ENCODE assay signal across 15 cellular contexts in the genomic region with DNA sequence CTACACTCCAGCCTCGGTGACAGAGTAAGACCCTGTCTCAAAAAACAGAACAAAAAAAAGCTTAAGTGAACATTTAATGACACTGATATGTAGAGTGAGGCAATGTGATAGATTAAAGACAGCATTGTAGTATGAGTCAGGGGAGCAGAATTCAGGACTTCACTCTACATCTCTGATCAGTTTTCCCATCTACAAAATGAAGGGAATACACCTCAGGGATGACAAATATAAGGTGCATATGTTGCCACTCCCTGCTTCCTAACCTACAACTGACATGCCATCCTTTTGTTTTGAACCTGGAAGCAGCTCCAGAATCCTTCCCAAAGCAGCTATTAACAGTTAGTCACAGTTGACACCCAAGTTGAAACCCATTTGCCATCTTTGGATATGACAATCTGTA. TPM values are rescaled to one million over a fixed set of nuclear protein-coding genes. Genes with fewer than 3 reads are reported as not detected.
A peak's percentile ranks its signal among the peaks of the same experiment; 100 is the strongest.
DNase-seq lines count a peak whose midpoint lies in the region; ATAC-seq and TF ChIP-seq lines count a peak whose summit lies in the region.
"Had no signal": no experiment of that assay in that cellular context is flagged by ENCODE, and none has a peak within 500 bp of the region (broad histone marks: within the 10 kb centered on the region; RNA-seq: fewer than 3 reads in every experiment).

No MANE protein-coding gene starts in this region.

- H3K9me3 ChIP-seq in mammary epithelial cell (replicated peaks; ENCODE audit: insufficient read depth, low read length): no peaks in the 10 kb centered on the region
- H3K9me3 ChIP-seq in breast epithelium: no peaks in the 10 kb centered on the region
- H3K9me3 ChIP-seq: Caco-2 had no signal

- no peak for ATAC-seq in GM21528 (IDR thresholded peaks at IDR 0.05; ENCODE audit: low FRiP score, unreplicated experiment)
- ATAC-seq: CD8-positive, alpha-beta T cell; GM23338 had no signal

- H4K8ac ChIP-seq in mesendoderm (ENCODE audit: low read depth, low read length): no peak overlapping the region

- no peak overlapping the region for H3K9ac ChIP-seq in mammary epithelial cell (ENCODE audit: insufficient read depth, low read length)
- H3K9ac ChIP-seq in mesendoderm (ENCODE audit: low read length): no peak overlapping the region

- no peak overlapping the region for H4K5ac ChIP-seq in mesendoderm (ENCODE audit: low read length)

- no peak overlapping the region for H3K4me3 ChIP-seq in mammary epithelial cell (replicated peaks in 1 of 3; ENCODE audit: insufficient read depth in 1 of 3, low read depth in 2 of 3, low read length in 3 of 3)
- H3K4me3 ChIP-seq in breast epithelium: no peak overlapping the region
- H3K4me3 ChIP-seq in mesendoderm (ENCODE audit: low read length): no peak overlapping the region
- H3K4me3 ChIP-seq: GM23338 had no signal

- CTCF ChIA-PET in mammary epithelial cell (lab: Charles Lee; ENCODE audit: low non-redundant PET): no interaction called here

- H3K4me2 ChIP-seq in mammary epithelial cell (ENCODE audit: insufficient read depth, low read depth, low read length) (no peak overlapping the region), mesendoderm (ENCODE audit: low read length) (no peak overlapping the region)
- H3K4me2 ChIP-seq: GM23338 had no signal

- H3K36me3 ChIP-seq in mammary epithelial cell (ENCODE audit: insufficient read depth, low read length): no peaks in the 10 kb centered on the region
- no peaks in the 10 kb centered on the region for H3K36me3 ChIP-seq in breast epithelium
- H3K36me3 ChIP-seq in mesendoderm (ENCODE audit: control insufficient read depth, insufficient read depth, low read length): no peaks in the 10 kb centered on the region

- BruUV-seq in mammary epithelial cell (replicated peaks; lab: Mats Ljungman, UMichigan): no TSS peak

- H3K23ac ChIP-seq in mesendoderm (ENCODE audit: low read length): no peak overlapping the region

- TF ChIP-seq CTCF in mammary epithelial cell (conservative IDR thresholded peaks at IDR 0.05 in 1 of 2, IDR thresholded peaks at IDR 0.05 in 1 of 2; ENCODE audit: extremely low read depth in 1 of 2, insufficient read depth in 1 of 2, low read depth in 1 of 2, low read length in 2 of 2) (no peak), breast epithelium (IDR thresholded peaks at IDR 0.05) (no peak)

- no peak overlapping the region for H3K4ac ChIP-seq in mesendoderm (ENCODE audit: low read depth, low read length)

- H3K27me3 ChIP-seq in mammary epithelial cell (ENCODE audit: insufficient read depth, low read length): no peaks in the 10 kb centered on the region
- H3K27me3 ChIP-seq in breast epithelium: no peaks in the 10 kb centered on the region
- H3K27me3 ChIP-seq in mesendoderm (ENCODE audit: insufficient read depth, low read length, poor library complexity): no peaks in the 10 kb centered on the region

- no peak overlapping the region for H2BK5ac ChIP-seq in mesendoderm (ENCODE audit: low read length)

- WGBS in mammary epithelial cell (ENCODE audit: low coverage, missing lambda C conversion rate): 100% methylated on average over 1 of the region's 1 CpG
- WGBS in mesendoderm (ENCODE audit: extremely low coverage, insufficient coverage, low lambda C conversion rate): no CpG with 5 or more reads among the region's 1 CpG

- H3K4me1 ChIP-seq in mammary epithelial cell (ENCODE audit: insufficient read depth, low read length) (peaks cover 45% of the 10 kb centered on the region), breast epithelium (no peaks in the 10 kb centered on the region), mesendoderm (ENCODE audit: control insufficient read depth, low read depth, low read length) (peaks cover 16% of the 10 kb centered on the region)
- H3K4me1 ChIP-seq: Caco-2 had no signal

- H2BK15ac ChIP-seq in mesendoderm (replicated peaks; ENCODE audit: low read depth): peak overlapping the region; percentile 57

- intact Hi-C loops in mammary epithelial cell (cut with micrococcal nuclease): no loop called here
- intact Hi-C loops in breast epithelium (cut with DNase I; ENCODE audit: low total_unique reads): no loop called here

- H3K18ac ChIP-seq in mesendoderm (ENCODE audit: low read length): peak overlapping the region; percentile 18

- no peaks in the 10 kb centered on the region for H4K20me1 ChIP-seq in mammary epithelial cell (ENCODE audit: insufficient read depth, low read length)

- in situ Hi-C loops in mammary epithelial cell (cut with MboI; ENCODE audit: low sequenced_read_pairs in 2 of 2): no loop called here

- DNase-seq in mammary epithelial cell (peak; percentile 52), breast epithelium (ENCODE audit: low spot score in 2 of 2) (no peak), epithelial cell of prostate (ENCODE audit: low read depth, low spot score) (no peak), mesendoderm (no peak), NCI-H774 (lab: John Stamatoyannopoulos, UW) (no peak), NCI-H345 (lab: John Stamatoyannopoulos, UW) (no peak), SHP77 (lab: John Stamatoyannopoulos, UW) (no peak)
- DNase-seq: Caco-2; CD8-positive, alpha-beta T cell; DMS53; GF-D8; H7 had no signal

- H2AFZ ChIP-seq in mammary epithelial cell (ENCODE audit: low read depth, low read length): no peak overlapping the region
- H2AFZ ChIP-seq: GM23338 had no signal

- peak overlapping the region; percentile 92 for H3K27ac ChIP-seq in mammary epithelial cell (ENCODE audit: insufficient read depth, low read depth, low read length)
- no peak overlapping the region for H3K27ac ChIP-seq in breast epithelium
- peak overlapping the region; percentile 100 for H3K27ac ChIP-seq in epithelial cell of prostate
- H3K27ac ChIP-seq in mesendoderm (ENCODE audit: low read depth, low read length): no peak overlapping the region
- H3K27ac ChIP-seq: 22Rv1 had no signal

- no peak for TF ChIP-seq POLR2A in breast epithelium (IDR thresholded peaks at IDR 0.05)

- no peak overlapping the region for H3K56ac ChIP-seq in mesendoderm (ENCODE audit: low read length)

- peaks cover 1% of the 10 kb centered on the region for H3K79me1 ChIP-seq in mesendoderm (ENCODE audit: low read length)

- dilution Hi-C loops in mammary epithelial cell (cut with HindIII; ENCODE audit: low sequenced_read_pairs): loop anchor here (5.0 kb wide), 1 partner anchor 60 kb away; no protein-coding TSS in a partner anchor

- H2BK120ac ChIP-seq in mesendoderm (ENCODE audit: low read depth, low read length): peak overlapping the region; percentile 32

- no peak overlapping the region for H2AK5ac ChIP-seq in mesendoderm (ENCODE audit: low read length)

- H3K79me2 ChIP-seq in mammary epithelial cell (ENCODE audit: insufficient read depth, low read length): no peaks in the 10 kb centered on the region
- H3K79me2 ChIP-seq in mesendoderm (ENCODE audit: control insufficient read depth, insufficient read depth, low read length): no peaks in the 10 kb centered on the region

RNA-seq across cellular contexts. Expression of a gene that starts 30.9 kb away (rescaled TPM):
- 10 to 100 TPM; 52.9 to 76.8 TPM for total RNA-seq in mammary epithelial cell
- polyA plus RNA-seq in mammary epithelial cell: 15.1 TPM
- polyA minus RNA-seq in mammary epithelial cell: 47.3 TPM
- total RNA-seq in breast epithelium: 10 to 100 TPM; 43.5 to 60.7 (median 43.6) TPM
- 31.7 TPM for polyA plus RNA-seq in mesendoderm (2013, experiment 1 of 2)
- 30.9 TPM for polyA plus RNA-seq in mesendoderm (2013, experiment 2 of 2)

RNA-seq across cellular contexts. Expression of a gene that starts 31.6 kb away (rescaled TPM):
- 1 to 10 TPM; 3.2 to 5.3 TPM for total RNA-seq in mammary epithelial cell
- polyA plus RNA-seq in mammary epithelial cell: 3.9 TPM
- 5.5 TPM for polyA minus RNA-seq in mammary epithelial cell
- 10 to 100 TPM in 1 of 3 donors, 1 to 10 TPM in 2; 4.5 to 11.1 (median 5.2) TPM for total RNA-seq in breast epithelium
- 10.3 TPM for polyA plus RNA-seq in mesendoderm (2013, experiment 1 of 2)
- 9.5 TPM for polyA plus RNA-seq in mesendoderm (2013, experiment 2 of 2)

Comparison
In these comparisons a context has a peak if more than half of its experiments do, and no peak if none do; other contexts are left out.
1. H3K27ac ChIP-seq: peak in mammary epithelial cell (single experiment) and epithelial cell of prostate (single experiment); none in breast epithelium (0 of 2) and mesendoderm (single experiment).